8 cellular contexts compared by ENCODE assay signal in the genomic region with DNA sequence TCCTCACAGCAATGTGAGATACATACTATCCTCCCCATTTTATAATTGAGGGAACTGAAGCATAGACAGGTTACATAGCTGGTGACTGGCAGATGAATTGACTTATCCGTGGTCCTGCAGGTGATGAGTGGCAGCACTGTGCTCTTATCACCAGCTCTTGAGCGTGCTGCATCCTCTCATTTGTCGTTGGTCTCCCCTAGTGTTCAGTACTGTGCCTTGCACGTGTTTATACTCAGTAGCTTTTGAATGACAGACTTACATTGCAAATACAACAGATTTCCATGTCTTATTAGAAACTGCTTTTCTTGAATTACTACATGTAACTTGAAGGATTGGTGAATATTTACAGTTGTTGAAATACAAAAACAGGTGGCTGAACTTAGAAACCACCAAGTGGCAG. TPM values are rescaled to one million over a fixed set of nuclear protein-coding genes. Genes with fewer than 3 reads are reported as not detected.
DNase-seq lines count a peak whose midpoint lies in the region; ATAC-seq, FAIRE-seq and TF ChIP-seq lines count a peak whose summit lies in the region.
"Not testable (repeated sequence)": the region's sequence is repeated elsewhere in the genome, so short reads cannot be mapped to it uniquely, and the experiment has no call there.

No MANE protein-coding gene starts in this region.

- DNase-seq in GF-D8 (lab: John Stamatoyannopoulos, UW) (peak; percentile 21), H9 (peak; percentile 62), Panc1 (ENCODE audit: low read depth, low spot score) (peak; percentile 20), activated T-cell treated with anti-CD3 and anti-CD28 coated beads for 1 hour (ENCODE audit: low read depth) (peak; percentile 23), memory B cell (ENCODE audit: low spot score in 2 of 2) (peak in 1 of 2 donors; percentile 54)
- not testable (repeated sequence) for DNase-seq in H1 (ENCODE audit: low read depth in 1 of 2, low spot score in 2 of 2)
- peak; percentile 32 to 62 for DNase-seq in stimulated activated naive CD8-positive, alpha-beta T cell treated with anti-CD3 and anti-CD28 coated beads, Interleukin-15, amount 100 ng/mL, for 72 hours

- H3K9me3 ChIP-seq in H9 (ENCODE audit: control insufficient read depth, low read depth, low read length); Panc1 (ENCODE audit: control insufficient read depth, insufficient read depth, low read depth, low read length); H1 (ENCODE audit: insufficient read depth in 2 of 2, low read depth in 1 of 2, low read length in 1 of 2): not testable (repeated sequence)

- ATAC-seq in Panc1 (peak; percentile 76), memory B cell (ENCODE audit: low read depth) (peak; percentile 100)
- ATAC-seq in stimulated activated naive CD8-positive, alpha-beta T cell treated with anti-CD3 and anti-CD28 coated beads, Interleukin-15, amount 100 ng/mL, for 72 hours, result peak; percentile 99

- H3K27ac Mint-ChIP-seq in H9, result not testable (repeated sequence)
- H3K27ac Mint-ChIP-seq in memory B cell, result peak overlapping the region; percentile 40
- peak overlapping the region in 1 of 2 donors; percentile 21 for H3K27ac Mint-ChIP-seq in stimulated activated naive CD8-positive, alpha-beta T cell treated with anti-CD3 and anti-CD28 coated beads, Interleukin-15, amount 100 ng/mL, for 72 hours

- TF ChIP-seq CTCF in H9 (conservative IDR thresholded peaks at IDR 0.05) (peak; percentile 69), KMS-11 (conservative IDR thresholded peaks at IDR 0.05; ENCODE audit: low read depth, low read length) (peak; percentile 62), Panc1 (IDR thresholded peaks at IDR 0.05) (peak; percentile 61), H1 (IDR thresholded peaks at IDR 0.05; ENCODE audit: control extremely low read depth in 1 of 3, insufficient read depth in 1 of 3, low read depth in 1 of 3, low read length in 3 of 3) (peak; percentile 40 to 65 (median 50))

- H3K23me2 ChIP-seq in H9 (ENCODE audit: insufficient read length, low read depth, low read length, poor library complexity, severe bottlenecking); H1 (ENCODE audit: low read depth, low read length): not testable (repeated sequence)

- H3K79me1 ChIP-seq in H9 (ENCODE audit: insufficient read depth, low read depth, low read length, poor library complexity, severe bottlenecking); H1 (ENCODE audit: low read depth, low read length): not testable (repeated sequence)

- H3K36me3 ChIP-seq in KMS-11 (ENCODE audit: insufficient read depth); Panc1 (ENCODE audit: control insufficient read depth, insufficient read depth, low read length): not testable (repeated sequence)
- H3K36me3 ChIP-seq in H1 (ENCODE audit: control insufficient read depth in 2 of 4, insufficient read depth in 4 of 4, low read length in 3 of 4), result peaks cover 0 to 29% (median 11%) of the 10 kb centered on the region in 4 experiments; a peak in 5 of 8 replicates

- H3K23ac ChIP-seq in H9 (ENCODE audit: insufficient read length, low read depth, low read length); H1 (ENCODE audit: insufficient read length): not testable (repeated sequence)

- not testable (repeated sequence) for TF ChIP-seq EP300 in H1 (IDR thresholded peaks at IDR 0.05; ENCODE audit: borderline replicate concordance in 1 of 2, low read depth in 2 of 2, low read length in 2 of 2)

- not testable (repeated sequence) for H4K20me1 ChIP-seq in H9 (ENCODE audit: control insufficient read depth, insufficient read depth, insufficient read length); KMS-11 (ENCODE audit: insufficient read depth); H1 (replicated peaks in 1 of 2; ENCODE audit: control insufficient read depth in 1 of 2, insufficient read depth in 2 of 2, low read length in 2 of 2)

- not testable (repeated sequence) for H2BK15ac ChIP-seq in H9 (ENCODE audit: low read depth, low read length); H1 (ENCODE audit: low read length)

- POLR2A ChIA-PET in Panc1 (lab: Charles Lee); H1 (lab: Charles Lee; ENCODE audit: partially characterized antibody): not testable (repeated sequence)

- not testable (repeated sequence) for H3K4me3 Mint-ChIP-seq in H9; memory B cell; stimulated activated naive CD8-positive, alpha-beta T cell treated with anti-CD3 and anti-CD28 coated beads, Interleukin-15, amount 100 ng/mL, for 72 hours

- H3K14ac ChIP-seq in H9 (ENCODE audit: insufficient read depth, low read length); H1 (ENCODE audit: insufficient read length): not testable (repeated sequence)

- not testable (repeated sequence) for H3K27ac ChIP-seq in H9 (ENCODE audit: insufficient read length, low read depth, low read length); KMS-11; Panc1 (ENCODE audit: low read length); H1 (ENCODE audit: low read depth, low read length)

- not testable (repeated sequence) for H3K4ac ChIP-seq in H9 (ENCODE audit: low read depth, low read length); H1 (replicated peaks; ENCODE audit: insufficient read length, low read depth, low read length)

- H3K9ac ChIP-seq in H9 (ENCODE audit: extremely low read depth, insufficient read length, low read length); KMS-11; H1 (replicated peaks in 1 of 4; ENCODE audit: extremely low read depth in 1 of 4, low read depth in 3 of 4, low read length in 3 of 4): not testable (repeated sequence)

- peak; percentile 46 to 50 for TF ChIP-seq RAD21 in H1 (IDR thresholded peaks at IDR 0.05 in 1 of 2, conservative IDR thresholded peaks at IDR 0.05 in 1 of 2; ENCODE audit: low read depth in 2 of 2, low read length in 2 of 2)

- not testable (repeated sequence) for H3K4me1 ChIP-seq in H9 (ENCODE audit: insufficient read depth, low read length); KMS-11 (ENCODE audit: low read depth, poor library complexity, severe bottlenecking); Panc1 (ENCODE audit: control insufficient read depth, insufficient read depth, low read length); H1 (replicated peaks in 1 of 4; ENCODE audit: control insufficient read depth in 3 of 4, insufficient read depth in 4 of 4, low read length in 3 of 4)

- TF ChIP-seq POLR2A in H1 (IDR thresholded peaks at IDR 0.05; ENCODE audit: control extremely low read depth in 1 of 2, low read depth in 2 of 2, low read length in 2 of 2), result not testable (repeated sequence)

- not testable (repeated sequence) for H2AFZ ChIP-seq in H9 (ENCODE audit: low read length); KMS-11 (ENCODE audit: low read depth); H1 (ENCODE audit: low read length)

- CTCF ChIA-PET in Panc1 (lab: Charles Lee), result not testable (repeated sequence)
- CTCF ChIA-PET in H1 (lab: Charles Lee; ENCODE audit: partially characterized antibody), result interaction anchor here (0.8 kb wide), 2 partner anchors 9 to 11 kb away, joined by 3 read pairs; no protein-coding TSS in a partner anchor

- in situ Hi-C loops in Panc1 (cut with HindIII; ENCODE audit: low pct_unique_long_range_greater_than_20kb, low sequenced_read_pairs), result not testable (repeated sequence)

- not testable (repeated sequence) for FAIRE-seq in H1 (lab: Jason Lieb, UNC)

- no CpG with 5 or more reads among the region's 4 CpGs for WGBS in H9 (ENCODE audit: extremely low coverage, insufficient read length, low lambda C conversion rate)
- WGBS in H1 (ENCODE audit: extremely low coverage in 1 of 2, insufficient coverage in 1 of 2, insufficient read length in 1 of 2, insufficient replicate concordance in 2 of 2, low coverage in 1 of 2, low lambda C conversion rate in 2 of 2, missing lambda C conversion rate in 1 of 2), 2 experiments, result 85% methylated on average over 4 of the region's 4 CpGs; no CpG with 5 or more reads in 1 of the 2 experiments

- not testable (repeated sequence) for H3K56ac ChIP-seq in H9 (ENCODE audit: insufficient read length, low read depth, low read length); H1 (replicated peaks; ENCODE audit: insufficient read length, low read depth, low read length)

- not testable (repeated sequence) for H2BK5ac ChIP-seq in H9 (ENCODE audit: insufficient read length, low read length); H1 (ENCODE audit: low read depth, low read length)

- BruUV-seq in Panc1 (replicated peaks; lab: Mats Ljungman, UMichigan), result not testable (repeated sequence)

- H3K36me3 Mint-ChIP-seq in H9 (ENCODE audit: insufficient read depth in 1 of 3, low read depth in 3 of 3) (peaks cover 29 to 75% (median 61%) of the 10 kb centered on the region in 3 experiments), memory B cell (peaks cover 28% of the 10 kb centered on the region)

- H3K9me3 Mint-ChIP-seq in H9; memory B cell; stimulated activated naive CD8-positive, alpha-beta T cell treated with anti-CD3 and anti-CD28 coated beads, Interleukin-15, amount 100 ng/mL, for 72 hours: not testable (repeated sequence)

- H3K79me2 ChIP-seq in H9 (ENCODE audit: insufficient read depth, low read length); KMS-11 (ENCODE audit: insufficient read depth, low read depth); H1 (ENCODE audit: control insufficient read depth in 1 of 2, insufficient read depth in 2 of 2, low read length in 2 of 2): not testable (repeated sequence)

- intact Hi-C loops in Panc1 (cut with micrococcal nuclease; ENCODE audit: unreplicated experiment), result not testable (repeated sequence)

- not testable (repeated sequence) for H3K18ac ChIP-seq in H9 (ENCODE audit: insufficient read length, low read depth, low read length); H1 (ENCODE audit: extremely low read depth, low read length)

- H4K91ac ChIP-seq in H9 (ENCODE audit: insufficient read length, low read depth, low read length); H1 (replicated peaks; ENCODE audit: insufficient read length, low read length): not testable (repeated sequence)

- H2BK120ac ChIP-seq in H9 (ENCODE audit: low read depth, low read length, poor library complexity, severe bottlenecking); H1 (replicated peaks; ENCODE audit: low read depth, low read length): not testable (repeated sequence)

- not testable (repeated sequence) for H3K4me1 Mint-ChIP-seq in H9; memory B cell; stimulated activated naive CD8-positive, alpha-beta T cell treated with anti-CD3 and anti-CD28 coated beads, Interleukin-15, amount 100 ng/mL, for 72 hours

- not testable (repeated sequence) for H2AK5ac ChIP-seq in H9 (ENCODE audit: insufficient read length, low read length); H1 (ENCODE audit: low read depth, low read length)

- H4K8ac ChIP-seq in H9 (replicated peaks; ENCODE audit: insufficient read length, low read depth, low read length); H1 (ENCODE audit: extremely low read depth, insufficient read depth, low read length): not testable (repeated sequence)

- not testable (repeated sequence) for H2BK20ac ChIP-seq in H9 (ENCODE audit: low read depth, low read length, poor library complexity, severe bottlenecking); H1 (ENCODE audit: low read length)

- H4K5ac ChIP-seq in H9 (ENCODE audit: insufficient read length, low read depth, low read length); H1 (ENCODE audit: insufficient read length, low read depth, low read length): not testable (repeated sequence)

- not testable (repeated sequence) for H3K4me3 ChIP-seq in KMS-11 (IDR thresholded peaks at IDR 0.05; ENCODE audit: insufficient read depth, low read depth, low read length); Panc1 (ENCODE audit: low read depth in 2 of 2, low read length in 2 of 2); H1 (ENCODE audit: extremely low read depth in 1 of 4, insufficient read depth in 2 of 4, low read depth in 3 of 4, low read length in 4 of 4)

- H3K27me3 ChIP-seq in H9 (ENCODE audit: insufficient read depth, low read length); KMS-11 (ENCODE audit: insufficient read depth, low read depth); Panc1 (ENCODE audit: control insufficient read depth, insufficient read depth, low read length); H1 (replicated peaks in 1 of 4; ENCODE audit: control insufficient read depth in 3 of 4, extremely low read depth in 1 of 4, insufficient read depth in 3 of 4, low read length in 3 of 4): not testable (repeated sequence)

- H3T11ph ChIP-seq in H9 (ENCODE audit: low read length), result not testable (repeated sequence)

- not testable (repeated sequence) for H3K4me2 ChIP-seq in H9 (ENCODE audit: insufficient read depth, insufficient read length, low read length); KMS-11; H1 (ENCODE audit: insufficient read depth in 1 of 2, low read depth in 2 of 2, low read length in 2 of 2)

- not testable (repeated sequence) for H2BK12ac ChIP-seq in H9 (ENCODE audit: insufficient read length, low read depth, low read length); H1 (ENCODE audit: low read depth, low read length)

- not testable (repeated sequence) for H3K27me3 Mint-ChIP-seq in H9 (ENCODE audit: low read depth); memory B cell; stimulated activated naive CD8-positive, alpha-beta T cell treated with anti-CD3 and anti-CD28 coated beads, Interleukin-15, amount 100 ng/mL, for 72 hours

RNA-seq across cellular contexts. Expression of a gene that starts 33.7 kb away (rescaled TPM):
- total RNA-seq in H9 (2021), result 38.8 and 39.1 TPM in 2 replicates
- total RNA-seq in Panc1 (2021; ENCODE audit: unreplicated experiment), result 71.5 TPM
- 52.9 TPM for polyA plus RNA-seq in Panc1 (2012; ENCODE audit: insufficient read length)
- 39.4 and 41.1 TPM in 2 replicates for total RNA-seq in H1 (2021; fragmentation: NEBNext Ultra II Directional; extraction: Animal tissue kit (Norgen Biotek cat#: 25700))
- polyA plus RNA-seq in H1 (2011; rRNA removed), result 36.0 and 53.5 TPM in 2 replicates
- polyA plus RNA-seq in H1 (2011; cell fraction: cytosol; rRNA removed), result 44.7 TPM
- polyA plus RNA-seq in H1 (2011; cell fraction: nucleus; rRNA removed), result 37.0 TPM
- 32.5 to 63.1 TPM (median 46.1 TPM) in 4 replicates for polyA plus RNA-seq in H1 (2012, experiment 1 of 2)
- polyA plus RNA-seq in H1 (2012, experiment 2 of 2), result 29.6 TPM
- polyA plus RNA-seq in H1 (2013, experiment 1 of 2), result 49.2 TPM
- polyA plus RNA-seq in H1 (2013, experiment 2 of 2), result 50.2 TPM
- polyA minus RNA-seq in H1 (2011; rRNA and poly(A)+ RNA removed), result 50.5 and 53.0 TPM in 2 replicates
- 36.3 TPM for polyA minus RNA-seq in H1 (2011; cell fraction: cytosol; rRNA and poly(A)+ RNA removed)
- 48.1 TPM for polyA minus RNA-seq in H1 (2011; cell fraction: nucleus; rRNA and poly(A)+ RNA removed)

RNA-seq across cellular contexts. Expression of a gene that starts 47.4 kb away (rescaled TPM):
- 106 and 112 TPM in 2 replicates for total RNA-seq in H9 (2021)
- 103 TPM for total RNA-seq in Panc1 (2021; ENCODE audit: unreplicated experiment)
- polyA plus RNA-seq in Panc1 (2012; ENCODE audit: insufficient read length), result 73.7 TPM
- 118 and 123 TPM in 2 replicates for total RNA-seq in H1 (2021; fragmentation: NEBNext Ultra II Directional; extraction: Animal tissue kit (Norgen Biotek cat#: 25700))
- polyA plus RNA-seq in H1 (2011; rRNA removed), result 46.3 and 56.6 TPM in 2 replicates
- 71.2 TPM for polyA plus RNA-seq in H1 (2011; cell fraction: cytosol; rRNA removed)
- polyA plus RNA-seq in H1 (2011; cell fraction: nucleus; rRNA removed), result 69.2 TPM
- 82.7 to 93.1 TPM (median 88.1 TPM) in 4 replicates for polyA plus RNA-seq in H1 (2012, experiment 1 of 2)
- 14.1 TPM for polyA plus RNA-seq in H1 (2012, experiment 2 of 2)
- polyA plus RNA-seq in H1 (2013, experiment 1 of 2), result 53.2 TPM
- 55.1 TPM for polyA plus RNA-seq in H1 (2013, experiment 2 of 2)
- 115 and 169 TPM in 2 replicates for polyA minus RNA-seq in H1 (2011; rRNA and poly(A)+ RNA removed)
- 43.0 TPM for polyA minus RNA-seq in H1 (2011; cell fraction: cytosol; rRNA and poly(A)+ RNA removed)
- polyA minus RNA-seq in H1 (2011; cell fraction: nucleus; rRNA and poly(A)+ RNA removed), result 64.1 TPM
